21 cellular contexts compared by ENCODE assay signal in genomic region chr4:185145572-185145971, GRCh38. TPM values are rescaled to one million over a fixed set of nuclear protein-coding genes. Genes with fewer than 3 reads are reported as not detected.
DNase-seq lines count a peak whose midpoint lies in the region; ATAC-seq, FAIRE-seq and TF ChIP-seq lines count a peak whose summit lies in the region.
"Had no signal": no experiment of that assay in that cellular context is flagged by ENCODE, and none has a peak within 500 bp of the region (broad histone marks: within the 10 kb centered on the region; RNA-seq: fewer than 3 reads in every experiment).

No MANE protein-coding gene starts in this region.

- peak overlapping the region; percentile 19; the same call in 1 of the 2 replicates for H3K4me2 ChIP-seq in GM12878 (ENCODE audit: control insufficient read depth, insufficient read depth)

- TF ChIP-seq EP300 in GM12878 (IDR thresholded peaks at IDR 0.05; ENCODE audit: borderline replicate concordance in 1 of 2, control insufficient read depth in 1 of 2, low read depth in 2 of 2, low read length in 2 of 2) = no peak
- no peak for TF ChIP-seq EP300 in ovary (IDR thresholded peaks at IDR 0.05)

- H3K27me3 ChIP-seq in GM12878 (replicated peaks in 1 of 2; ENCODE audit: control insufficient read depth in 2 of 2, insufficient read depth in 2 of 2, low read length in 1 of 2) (no peaks in the 10 kb centered on the region), esophagus (ENCODE audit: control insufficient read depth in 1 of 2, insufficient read depth in 2 of 2, low read length in 2 of 2) (no peaks in the 10 kb centered on the region), muscle layer of colon (ENCODE audit: control insufficient read depth in 1 of 2, insufficient read depth in 2 of 2, low read length in 2 of 2) (no peaks in the 10 kb centered on the region), subcutaneous abdominal adipose tissue (ENCODE audit: control insufficient read depth in 5 of 5, insufficient read depth in 4 of 5, low read length in 5 of 5) (no peaks in the 10 kb centered on the region), ovary (no peaks in the 10 kb centered on the region)
- H3K27me3 ChIP-seq: right lobe of liver, suprapubic skin had no signal

- H3K36me3 ChIP-seq in GM12878 (ENCODE audit: control insufficient read depth in 2 of 2, insufficient read depth in 2 of 2, low read length in 1 of 2) (peaks cover 0 to 4% of the 10 kb centered on the region in 2 experiments; a peak in 1 of 4 replicates), esophagus (ENCODE audit: control insufficient read depth in 2 of 2, insufficient read depth in 2 of 2, low read length in 1 of 2) (peaks cover 0 to 7% of the 10 kb centered on the region in 2 donors), muscle layer of colon (ENCODE audit: insufficient read depth, low read length) (peaks cover 23% of the 10 kb centered on the region), subcutaneous abdominal adipose tissue (ENCODE audit: control insufficient read depth in 5 of 5, insufficient read depth in 5 of 5, low read length in 5 of 5) (peaks cover 0 to 17% (median 8%) of the 10 kb centered on the region in 5 donors), ovary (no peaks in the 10 kb centered on the region)

- CTCF ChIA-PET in GM12878 (lab: Yijun Ruan, JAX) = interaction anchor here (1.1 to 9.4 kb wide), 5 partner anchors 9 to 452 kb away, joined by 3 to 69 read pairs (median 4); no protein-coding TSS in a partner anchor

- BruUV-seq in GM12878 (replicated peaks; lab: Mats Ljungman, UMichigan) = no TSS peak

- FAIRE-seq in GM12878 (lab: Jason Lieb, UNC) = no peak

- RAD21 ChIA-PET in GM12878 (lab: Charles Lee; ENCODE audit: unreplicated experiment) = no interaction called here

- TF ChIP-seq CTCF in GM12878 (IDR thresholded peaks at IDR 0.05 in 2 of 3, conservative IDR thresholded peaks at IDR 0.05 in 1 of 3; ENCODE audit: control insufficient read depth in 2 of 3, extremely low read depth in 1 of 3, insufficient read depth in 1 of 3, low read depth in 3 of 3, low read length in 3 of 3) = no peak
- TF ChIP-seq CTCF in ovary (IDR thresholded peaks at IDR 0.05) = no peak

- H3K4me3 ChIP-seq in GM12878 = no peak overlapping the region
- no peak overlapping the region for H3K4me3 ChIP-seq in esophagus (ENCODE audit: low read depth in 1 of 2, low read length in 2 of 2)
- H3K4me3 ChIP-seq in muscle layer of colon (ENCODE audit: low read depth in 1 of 2, low read length in 2 of 2) = peak overlapping the region; percentile 36 to 87
- no peak overlapping the region for H3K4me3 ChIP-seq in subcutaneous abdominal adipose tissue (ENCODE audit: low read depth in 1 of 5, low read length in 5 of 5)
- H3K4me3 ChIP-seq in ovary = no peak overlapping the region
- H3K4me3 ChIP-seq: right lobe of liver, suprapubic skin had no signal

- ATAC-seq in GM12878 (no peak), HG02571 (IDR thresholded peaks at IDR 0.05; ENCODE audit: unreplicated experiment) (no peak)
- ATAC-seq: effector memory CD8-positive, alpha-beta T cell; right lobe of liver had no signal

- H3K27ac ChIP-seq in GM12878 (ENCODE audit: control insufficient read depth, insufficient read depth) = no peak overlapping the region
- H3K27ac ChIP-seq in esophagus (ENCODE audit: low read depth in 2 of 2, low read length in 1 of 2) = peak overlapping the region; percentile 38 to 45
- H3K27ac ChIP-seq in muscle layer of colon (ENCODE audit: low read depth, low read length) = peak overlapping the region; percentile 50
- H3K27ac ChIP-seq in subcutaneous abdominal adipose tissue (ENCODE audit: low read depth, low read length) = peak overlapping the region; percentile 33
- H3K27ac ChIP-seq in ovary = no peak overlapping the region
- H3K27ac ChIP-seq: right lobe of liver, suprapubic skin had no signal

- DNase-seq in GM12878 (ENCODE audit: low read depth, low spot score) (no peak), NCI-H82 (lab: John Stamatoyannopoulos, UW) (no peak), ovary (no peak)
- DNase-seq in activated effector memory CD4-positive, alpha-beta T cell treated with anti-CD3 and anti-CD28 coated beads, Interleukin-2, amount 50 U/mL, for 16 hours = no peak
- DNase-seq: activated CD4-positive, alpha-beta T cell treated with anti-CD3 and anti-CD28 coated beads for 1 hour; activated CD8-positive, alpha-beta memory T cell treated with anti-CD3 and anti-CD28 coated beads, Interleukin-2, amount 50 U/mL, for 4 hours; activated naive CD4-positive, alpha-beta T cell treated with anti-CD3 and anti-CD28 coated beads for 36 hours; effector memory CD8-positive, alpha-beta T cell; H7; Karpas-422; naive B cell; NCI-H1105 treated with DMSO at 0.1 percent for 48 hours; NCI-H2171 treated with DMSO at 0.1 percent for 48 hours; RPMI8226; stimulated activated CD4-positive, alpha-beta T cell treated with anti-CD3 and anti-CD28 coated beads, Interleukin-1b, Interleukin-23, amount 100 ng/mL, for 48 hours had no signal

- no peak for TF ChIP-seq RAD21 in GM12878 (IDR thresholded peaks at IDR 0.05; ENCODE audit: insufficient read depth, low read depth, low read length)

- peaks cover 3% of the 10 kb centered on the region; the same call in 1 of the 2 replicates for H3K4me1 ChIP-seq in GM12878 (ENCODE audit: control insufficient read depth, insufficient read depth, low read length)
- H3K4me1 ChIP-seq in esophagus (ENCODE audit: control insufficient read depth in 2 of 2, insufficient read depth in 2 of 2, low read length in 1 of 2) = peaks cover 0 to 8% of the 10 kb centered on the region in 2 donors
- peaks cover 34% of the 10 kb centered on the region for H3K4me1 ChIP-seq in muscle layer of colon (ENCODE audit: insufficient read depth, low read length)
- peaks cover 3 to 30% (median 15%) of the 10 kb centered on the region in 5 donors for H3K4me1 ChIP-seq in subcutaneous abdominal adipose tissue (ENCODE audit: control insufficient read depth in 5 of 5, insufficient read depth in 5 of 5, low read length in 5 of 5)
- no peaks in the 10 kb centered on the region for H3K4me1 ChIP-seq in ovary (ENCODE audit: insufficient read depth)

- H3K79me2 ChIP-seq in GM12878 (ENCODE audit: control insufficient read depth, insufficient read depth, low read length) = peaks cover 13% of the 10 kb centered on the region

- H3K9ac ChIP-seq in GM12878 (ENCODE audit: control insufficient read depth, insufficient read depth, low read length) (no peak overlapping the region), muscle layer of colon (ENCODE audit: low read length) (peak overlapping the region; percentile 96), subcutaneous abdominal adipose tissue (ENCODE audit: low read length in 5 of 5) (no peak overlapping the region)

- in situ Hi-C loops in GM12878 (cut with MboI) = no loop called here

- SMC1A ChIA-PET in GM12878 (lab: Charles Lee; ENCODE audit: uncharacterized antibody, unreplicated experiment) = interaction anchor here (1.3 to 3.3 kb wide), 2 partner anchors 12 to 38 kb away, joined by 4 to 11 read pairs; no protein-coding TSS in a partner anchor

- POLR2A ChIA-PET in GM12878 (lab: Charles Lee) = interaction anchor here (0.6 to 0.8 kb wide), 3 partner anchors 37 to 157 kb away, joined by 3 to 4 read pairs (median 4); no protein-coding TSS in a partner anchor

- TF ChIP-seq POLR2A in GM12878 (IDR thresholded peaks at IDR 0.05; ENCODE audit: low read depth, low read length) (no peak; the same call in 1 of the 2 replicates), ovary (IDR thresholded peaks at IDR 0.05) (no peak)

- intact Hi-C loops in GM12878 (cut with micrococcal nuclease; ENCODE audit: unreplicated experiment) = no loop called here
- intact Hi-C loops in ovary (cut with DNase I) = loop anchor here in 1 of 4 donors (10.0 kb wide), 1 partner anchor 49 kb away; no protein-coding TSS in a partner anchor

- WGBS in GM12878 (ENCODE audit: insufficient coverage, insufficient replicate concordance, low lambda C conversion rate, missing lambda C conversion rate) = 97% methylated on average over 13 of the region's 13 CpGs
- WGBS in esophagus, 2 donors = 77 to 78% methylated on average over 13 of the region's 13 CpGs
- WGBS in ovary, 3 donors = 76 to 86% (median 82%) methylated on average over 13 of the region's 13 CpGs

- H3K9me3 ChIP-seq in GM12878 (replicated peaks; ENCODE audit: control insufficient read depth, insufficient read depth, low read length) = no peaks in the 10 kb centered on the region
- no peaks in the 10 kb centered on the region for H3K9me3 ChIP-seq in esophagus (ENCODE audit: control insufficient read depth in 2 of 2, insufficient read depth in 1 of 2, low read depth in 1 of 2, low read length in 1 of 2)
- H3K9me3 ChIP-seq in muscle layer of colon (ENCODE audit: low read length) = no peaks in the 10 kb centered on the region
- no peaks in the 10 kb centered on the region for H3K9me3 ChIP-seq in subcutaneous abdominal adipose tissue (ENCODE audit: control insufficient read depth in 5 of 5, low read length in 5 of 5)
- no peaks in the 10 kb centered on the region for H3K9me3 ChIP-seq in ovary
- H3K9me3 ChIP-seq: right lobe of liver, suprapubic skin had no signal

- H2AFZ ChIP-seq in GM12878 (ENCODE audit: control insufficient read depth, low read depth, low read length) = no peak overlapping the region

- no peaks in the 10 kb centered on the region for H4K20me1 ChIP-seq in GM12878 (ENCODE audit: control insufficient read depth, insufficient read depth)

RNA-seq across cellular contexts. Expression of gene SLC25A4, which starts 2.5 kb away (rescaled TPM):
- total RNA-seq in GM12878 (2013; cell fraction: nucleolus; rRNA removed) = 4.9 and 5.2 TPM in 2 replicates
- total RNA-seq in GM12878 (2014; rRNA removed) (41.5 and 42.9 TPM in 2 replicates), GM12878 (2014; rRNA removed; fragmentation: Illumina TruSeq; extraction: Trizol) (21.3 and 21.4 TPM in 2 replicates), GM12878 (2021) (45.0 and 45.4 TPM in 2 replicates), ovary (10 to 100 TPM; 19.6 to 35.6 (median 26.6) TPM)
- polyA plus RNA-seq in GM12878 (2011; ENCODE audit: low read depth) = 14.8 TPM
- polyA plus RNA-seq in GM12878 (2011; rRNA removed) (12.0 and 12.6 TPM in 2 replicates), GM12878 (2014; fragmentation: Illumina TruSeq; extraction: Trizol) (14.7 and 21.0 TPM in 2 replicates), GM12878 (2014; fragmentation: Nextera tagmentation; extraction: Ambion mirVana) (10 to 100 TPM; 17.4 to 35.9 TPM), GM12878 (2014; rRNA removed) (40.5 and 40.9 TPM in 2 replicates), GM12878 (2016; fragmentation: Nextera tagmentation; extraction: Ambion mirVana) (100 to 1,000 TPM; 156 to 161 TPM), esophagus (10 to 100 TPM in 1 of 2 donors, 1 to 10 TPM in 1; 9.1 to 20.6 TPM), ovary (10 to 100 TPM; 18.8 to 23.2 TPM)
- 11.1 and 11.7 TPM in 2 replicates for polyA plus RNA-seq in GM12878 (2011; cell fraction: cytosol; rRNA removed)
- 15.6 and 17.0 TPM in 2 replicates for polyA plus RNA-seq in GM12878 (2011; cell fraction: nucleus; rRNA removed)
- polyA plus RNA-seq in GM12878 (2012) = 33.2 and 35.0 TPM in 2 replicates
- 5.4 and 7.6 TPM in 2 replicates for polyA minus RNA-seq in GM12878 (2011; rRNA and poly(A)+ RNA removed)
- 3.1 and 4.1 TPM in 2 replicates for polyA minus RNA-seq in GM12878 (2011; cell fraction: cytosol; rRNA and poly(A)+ RNA removed)
- polyA minus RNA-seq in GM12878 (2011; cell fraction: nucleus; rRNA and poly(A)+ RNA removed) = 4.8 and 7.9 TPM in 2 replicates

RNA-seq across cellular contexts. Expression of gene CFAP97, which starts 58.2 kb away (rescaled TPM):
- total RNA-seq in GM12878 (2013; cell fraction: nucleolus; rRNA removed) = 52.2 and 55.3 TPM in 2 replicates
- total RNA-seq in GM12878 (2014; rRNA removed) (27.2 and 34.2 TPM in 2 replicates), GM12878 (2014; rRNA removed; fragmentation: Illumina TruSeq; extraction: Trizol) (62.7 TPM in 2 replicates), GM12878 (2021) (49.1 and 50.4 TPM in 2 replicates), ovary (10 to 100 TPM; 28.8 to 57.6 (median 46.7) TPM)
- polyA plus RNA-seq in GM12878 (2011; ENCODE audit: low read depth) = 8.9 TPM
- polyA plus RNA-seq in GM12878 (2011; rRNA removed) (29.9 and 43.1 TPM in 2 replicates), GM12878 (2014; fragmentation: Illumina TruSeq; extraction: Trizol) (48.9 and 64.2 TPM in 2 replicates), GM12878 (2014; fragmentation: Nextera tagmentation; extraction: Ambion mirVana) (10 to 100 TPM; 27.2 to 47.5 TPM), GM12878 (2014; rRNA removed) (21.7 and 26.4 TPM in 2 replicates), GM12878 (2016; fragmentation: Nextera tagmentation; extraction: Ambion mirVana) (10 to 100 TPM; 48.5 to 50.8 TPM), esophagus (1 to 10 TPM; 2.8 to 6.3 TPM), ovary (10 to 100 TPM; 14.1 to 29.5 TPM)
- 9.4 and 13.9 TPM in 2 replicates for polyA plus RNA-seq in GM12878 (2011; cell fraction: cytosol; rRNA removed)
- polyA plus RNA-seq in GM12878 (2011; cell fraction: nucleus; rRNA removed) = 9.1 and 9.2 TPM in 2 replicates
- polyA plus RNA-seq in GM12878 (2012) = 16.0 and 20.5 TPM in 2 replicates
- 17.4 and 44.0 TPM in 2 replicates for polyA minus RNA-seq in GM12878 (2011; rRNA and poly(A)+ RNA removed)
- polyA minus RNA-seq in GM12878 (2011; cell fraction: cytosol; rRNA and poly(A)+ RNA removed) = 9.2 and 10.6 TPM in 2 replicates
- 9.1 and 13.4 TPM in 2 replicates for polyA minus RNA-seq in GM12878 (2011; cell fraction: nucleus; rRNA and poly(A)+ RNA removed)

Comparison
In these comparisons a context has a peak if more than half of its experiments do, and no peak if none do; other contexts are left out.
1. H3K27ac ChIP-seq: peak in esophagus (2 of 2), muscle layer of colon (single experiment) and subcutaneous abdominal adipose tissue (single experiment); none in GM12878 (single experiment) and ovary (0 of 2).
2. H3K4me3 ChIP-seq: peak in muscle layer of colon (2 of 2); none in GM12878 (single experiment), esophagus (0 of 2), subcutaneous abdominal adipose tissue (0 of 5) and ovary (single experiment).